29 cellular contexts compared by ENCODE assay signal in the genomic region with DNA sequence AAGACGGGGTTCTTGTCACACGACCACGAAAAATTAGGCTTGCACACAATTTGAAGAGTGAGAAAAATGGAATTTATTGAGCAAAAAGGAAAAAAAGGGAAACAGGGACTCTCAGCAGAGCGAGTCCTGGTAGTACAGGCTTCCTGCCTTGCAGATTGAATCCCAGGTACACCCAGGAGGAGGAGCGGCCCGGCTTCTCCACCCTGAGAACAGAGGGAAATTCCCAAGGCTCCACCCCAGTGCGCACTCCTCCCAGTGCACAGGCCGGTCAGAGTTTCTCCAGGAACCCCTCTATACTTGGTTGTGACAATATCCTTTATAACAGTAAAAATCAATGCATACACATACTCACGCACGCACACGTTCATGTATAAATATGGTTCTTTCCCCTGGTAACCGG. TPM values are rescaled to one million over a fixed set of nuclear protein-coding genes. Genes with fewer than 3 reads are reported as not detected.
"Had no signal": no experiment of that assay in that cellular context is flagged by ENCODE, and none has a peak within 500 bp of the region (broad histone marks: within the 10 kb centered on the region; RNA-seq: fewer than 3 reads in every experiment).

No MANE protein-coding gene starts in this region.

- H3K4me3 Mint-ChIP-seq: mesothelial cell of epicardium; naive thymus-derived CD4-positive, alpha-beta T cell; nephron; neural progenitor cell; stimulated activated naive CD8-positive, alpha-beta T cell treated with anti-CD3 and anti-CD28 coated beads, Interleukin-15, amount 100 ng/mL, for 72 hours had no signal

- H3K4me1 ChIP-seq: esophagus squamous epithelium, left lung, suprapubic skin, transverse colon, upper lobe of right lung, uterus had no signal

- H3K9me3 Mint-ChIP-seq: mesothelial cell of epicardium; nephron; neural progenitor cell; stimulated activated naive CD8-positive, alpha-beta T cell treated with anti-CD3 and anti-CD28 coated beads, Interleukin-15, amount 100 ng/mL, for 72 hours had no signal

- FAIRE-seq: endometrium, frontal cortex, kidney had no signal

- H3K9me3 ChIP-seq: esophagus squamous epithelium, left lung, right lobe of liver, suprapubic skin, transverse colon, upper lobe of right lung, uterus had no signal

- H3K36me3 Mint-ChIP-seq: mesothelial cell of epicardium; naive thymus-derived CD4-positive, alpha-beta T cell; neural progenitor cell had no signal

- H3K27ac Mint-ChIP-seq: mesothelial cell of epicardium; naive thymus-derived CD4-positive, alpha-beta T cell; nephron; neural progenitor cell; progenitor cell of endocrine pancreas; stimulated activated naive CD8-positive, alpha-beta T cell treated with anti-CD3 and anti-CD28 coated beads, Interleukin-15, amount 100 ng/mL, for 72 hours had no signal

- H3K4me2 ChIP-seq: neural progenitor cell had no signal

- H3K9ac ChIP-seq: neural progenitor cell, parathyroid adenoma had no signal

- ATAC-seq: left lung; naive thymus-derived CD4-positive, alpha-beta T cell; right lobe of liver; stimulated activated naive CD8-positive, alpha-beta T cell treated with anti-CD3 and anti-CD28 coated beads, Interleukin-15, amount 100 ng/mL, for 72 hours; upper lobe of right lung had no signal

- H3K36me3 ChIP-seq: esophagus squamous epithelium, left lung, neural progenitor cell, right lobe of liver, suprapubic skin, upper lobe of right lung, uterus had no signal

- H3K27me3 ChIP-seq: esophagus squamous epithelium, left lung, neural progenitor cell, right lobe of liver, suprapubic skin, transverse colon, upper lobe of right lung, uterus had no signal

- H3K4me1 Mint-ChIP-seq: naive thymus-derived CD4-positive, alpha-beta T cell; neural progenitor cell; stimulated activated naive CD8-positive, alpha-beta T cell treated with anti-CD3 and anti-CD28 coated beads, Interleukin-15, amount 100 ng/mL, for 72 hours had no signal

- H2AFZ ChIP-seq: neural progenitor cell, parathyroid adenoma had no signal

- H3K27me3 Mint-ChIP-seq: progenitor cell of endocrine pancreas; stimulated activated naive CD8-positive, alpha-beta T cell treated with anti-CD3 and anti-CD28 coated beads, Interleukin-15, amount 100 ng/mL, for 72 hours had no signal

- H3K4me3 ChIP-seq: coronary artery, esophagus squamous epithelium, left lung, neural progenitor cell, right lobe of liver, suprapubic skin, transverse colon, upper lobe of right lung, uterus had no signal

- DNase-seq: dermis blood vessel endothelial cell; effector memory CD4-positive, alpha-beta T cell; erythroblast; esophagus squamous epithelium; hypothalamus; kidney; mesenchymal stem cell; naive thymus-derived CD4-positive, alpha-beta T cell; right lobe of liver; small intestine; stimulated activated CD4-positive, alpha-beta T cell treated with anti-CD3 and anti-CD28 coated beads, Interleukin-15, amount 100 ng/mL, for 24 hours; stimulated activated CD4-positive, alpha-beta T cell treated with anti-CD3 and anti-CD28 coated beads, Interleukin-2, amount 100 ng/mL, for 48 hours; stimulated activated CD8-positive, alpha-beta memory T cell treated with anti-CD3 and anti-CD28 coated beads, Interleukin-4, amount 100 ng/mL, for 48 hours; stimulated activated naive CD4-positive, alpha-beta T cell; stimulated activated naive CD8-positive, alpha-beta T cell treated with anti-CD3 and anti-CD28 coated beads, Interleukin-15, amount 100 ng/mL, for 72 hours; transverse colon; upper lobe of right lung; uterus had no signal

- H3K79me2 ChIP-seq: parathyroid adenoma had no signal

- H3K27ac ChIP-seq: coronary artery, esophagus squamous epithelium, left lung, neural progenitor cell, parathyroid adenoma, right lobe of liver, suprapubic skin, transverse colon, upper lobe of right lung, uterus had no signal

RNA-seq across cellular contexts. Expression of a gene that starts 22.0 kb away (rescaled TPM):
- total RNA-seq: lung microvascular endothelial cell had no signal
- polyA plus RNA-seq: naive thymus-derived CD4-positive, alpha-beta T cell had no signal
